Comparison of ENCODE assay signal across 8 cellular contexts in genomic region chr6:13229205-13230085, GRCh38.
DNase-seq lines count a peak whose midpoint lies in the region; ATAC-seq and TF ChIP-seq lines count a peak whose summit lies in the region.

No MANE protein-coding gene starts in this region.

- peak; percentile 2 to 9 for DNase-seq in activated CD4-positive, alpha-beta T cell treated with anti-CD3 and anti-CD28 coated beads for 4 hours
- no peak for DNase-seq in activated CD4-positive, alpha-beta T cell treated with anti-CD3 and anti-CD28 coated beads, Interleukin-2, amount 50 U/mL, for 1 hour
- DNase-seq in LHCN-M2 (ENCODE audit: low read depth) (peak; percentile 20), chondrocyte (ENCODE audit: low spot score) (no peak), inferior parietal cortex (ENCODE audit: extremely low spot score) (no peak), DMS114 treated with DMSO at 0.1 percent for 48 hours (lab: John Stamatoyannopoulos, UW; ENCODE audit: unreplicated experiment) (no peak), midbrain (lab: John Stamatoyannopoulos, UW) (no peak)

- TF ChIP-seq CTCF in chondrocyte (IDR thresholded peaks at IDR 0.05), result peak; percentile 9

- peaks cover 1% of the 10 kb centered on the region for H3K27me3 Mint-ChIP-seq in chondrocyte (ENCODE audit: low read depth)

- peaks cover 6% of the 10 kb centered on the region for H3K4me1 Mint-ChIP-seq in chondrocyte (ENCODE audit: low read depth)

- no peaks in the 10 kb centered on the region for H3K36me3 Mint-ChIP-seq in chondrocyte (ENCODE audit: low read depth)

- peak; percentile 89 for ATAC-seq in GM21723 (IDR thresholded peaks at IDR 0.05; ENCODE audit: unreplicated experiment)

- no peak overlapping the region for H3K4me3 Mint-ChIP-seq in chondrocyte (ENCODE audit: unreplicated experiment)

- H3K27ac Mint-ChIP-seq in chondrocyte (ENCODE audit: unreplicated experiment), result no peak overlapping the region

- no peaks in the 10 kb centered on the region for H3K9me3 Mint-ChIP-seq in chondrocyte (ENCODE audit: low read depth)

Comparison
In these comparisons a context has a peak if more than half of its experiments do, and no peak if none do; other contexts are left out.
1. DNase-seq: peak in activated CD4-positive, alpha-beta T cell treated with anti-CD3 and anti-CD28 coated beads for 4 hours (2 of 2) and LHCN-M2 (single experiment); none in activated CD4-positive, alpha-beta T cell treated with anti-CD3 and anti-CD28 coated beads, Interleukin-2, amount 50 U/mL, for 1 hour (single experiment), chondrocyte (single experiment), inferior parietal cortex (single experiment), DMS114 treated with DMSO at 0.1 percent for 48 hours (single experiment) and midbrain (single experiment).